8 cellular contexts compared by ENCODE assay signal in the genomic region with DNA sequence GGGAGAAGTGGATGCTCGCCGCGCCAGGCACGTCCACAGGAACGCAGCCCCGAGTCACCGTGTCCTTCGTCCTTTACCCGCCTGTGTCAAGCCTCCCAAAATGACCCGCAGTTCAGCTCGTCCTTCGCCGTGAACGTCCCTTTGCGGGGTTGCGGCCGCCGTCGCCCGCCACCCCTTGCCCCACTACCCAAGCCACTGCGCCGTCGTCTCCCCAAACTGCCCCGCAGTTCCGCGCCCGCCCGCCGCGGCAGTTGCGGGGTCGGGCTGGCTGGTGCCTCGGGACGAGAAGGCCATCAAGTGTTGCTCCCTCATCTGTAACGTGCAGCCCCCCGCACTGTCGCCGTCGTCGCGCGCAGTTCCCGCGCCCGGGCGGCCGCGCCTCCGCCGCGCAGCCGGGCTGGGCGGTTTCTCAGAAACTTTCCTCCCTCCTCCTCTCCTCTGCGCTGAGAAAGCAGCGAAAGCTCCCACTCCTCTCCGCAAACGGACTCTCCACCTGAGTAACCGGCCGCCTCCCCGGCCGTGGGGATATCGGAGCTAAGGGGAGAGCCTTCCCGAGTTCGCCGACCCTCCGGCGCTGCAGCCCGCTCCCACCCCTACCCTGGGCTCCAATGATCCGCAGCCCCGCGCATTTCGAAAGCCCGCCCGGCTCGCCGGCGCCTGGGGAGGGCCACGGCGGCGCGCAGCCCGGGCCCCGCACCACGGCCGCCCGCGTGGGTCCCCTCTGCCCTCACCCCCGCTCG. TPM values are rescaled to one million over a fixed set of nuclear protein-coding genes. Genes with fewer than 3 reads are reported as not detected.
A peak's percentile ranks its signal among the peaks of the same experiment; 100 is the strongest.
DNase-seq lines count a peak whose midpoint lies in the region; ATAC-seq and TF ChIP-seq lines count a peak whose summit lies in the region.

No MANE protein-coding gene starts in this region.

- peak overlapping the region; percentile 93 for H3K4me3 Mint-ChIP-seq in activated CD4-positive, alpha-beta T cell treated with anti-CD3 and anti-CD28 coated beads for 36 hours

- H3K27me3 Mint-ChIP-seq in activated CD4-positive, alpha-beta T cell treated with anti-CD3 and anti-CD28 coated beads for 36 hours, result no peaks in the 10 kb centered on the region

- H3K4me3 ChIP-seq in BJ (ENCODE audit: low read depth, low read length), result peak overlapping the region; percentile 89
- peak overlapping the region; percentile 87 for H3K4me3 ChIP-seq in suprapubic skin

- TF ChIP-seq CTCF in BJ (IDR thresholded peaks at IDR 0.05; ENCODE audit: insufficient read depth, low read depth, low read length), result no peak
- no peak for TF ChIP-seq CTCF in suprapubic skin (IDR thresholded peaks at IDR 0.05)

- peaks cover 65% of the 10 kb centered on the region for H3K36me3 Mint-ChIP-seq in activated CD4-positive, alpha-beta T cell treated with anti-CD3 and anti-CD28 coated beads for 36 hours (ENCODE audit: low read depth)

- peak overlapping the region; percentile 94 for H3K27ac Mint-ChIP-seq in activated CD4-positive, alpha-beta T cell treated with anti-CD3 and anti-CD28 coated beads for 36 hours

- peaks cover 65% of the 10 kb centered on the region for H3K4me1 ChIP-seq in suprapubic skin

- H3K9me3 ChIP-seq in suprapubic skin, result no peaks in the 10 kb centered on the region

- H3K36me3 ChIP-seq in BJ (ENCODE audit: control insufficient read depth, insufficient read depth, low read length), result no peaks in the 10 kb centered on the region; the same call in none of the 2 replicates
- peaks cover 5% of the 10 kb centered on the region for H3K36me3 ChIP-seq in suprapubic skin

- TF ChIP-seq EP300 in suprapubic skin (IDR thresholded peaks at IDR 0.05), result no peak

- peak overlapping the region; percentile 98 for H3K27ac ChIP-seq in suprapubic skin

- POLR2A ChIA-PET in BJ (lab: Charles Lee), result interaction anchor here (0.7 kb wide), 1 partner anchor 11 kb away, joined by 3 read pairs; no protein-coding TSS in a partner anchor
- POLR2A ChIA-PET in activated CD4-positive, alpha-beta T cell treated with anti-CD3 and anti-CD28 coated beads for 36 hours (lab: Charles Lee), result interaction anchor here (0.6 to 3.1 kb wide), 4 partner anchors 13 to 349 kb away, joined by 4 to 26 read pairs (median 5); partner anchors contain the start of gene GPR19

- no peak for DNase-seq in BJ (ENCODE audit: low read depth)
- peak; percentile 21 for DNase-seq in HT1080 (ENCODE audit: low read depth)
- DNase-seq in activated CD4-positive, alpha-beta T cell treated with anti-CD3 and anti-CD28 coated beads for 36 hours, result peak; percentile 56
- peak; percentile 16 for DNase-seq in effector CD4-positive, alpha-beta T cell
- peak; percentile 91 for DNase-seq in mesenteric fat pad (ENCODE audit: low spot score)
- DNase-seq in suprapubic skin (ENCODE audit: low spot score in 2 of 2), result no peak
- no peak for DNase-seq in GM19240 (ENCODE audit: insufficient read length, low spot score)
- DNase-seq in 8988T, result no peak

- ATAC-seq in activated CD4-positive, alpha-beta T cell treated with anti-CD3 and anti-CD28 coated beads for 36 hours, result no peak

- intact Hi-C loops in activated CD4-positive, alpha-beta T cell treated with anti-CD3 and anti-CD28 coated beads for 36 hours (cut with DNase I, micrococcal nuclease), result loop anchor here (2.0 to 5.0 kb wide), 5 partner anchors 111 to 1663 kb away; partner anchors contain the start of genes DUSP16 (in 1 of the 2) and HEBP1 (in 1 of the 2)

- WGBS in suprapubic skin, result under 1% methylated on average over 46 of the region's 89 CpGs

- H3K9me3 Mint-ChIP-seq in activated CD4-positive, alpha-beta T cell treated with anti-CD3 and anti-CD28 coated beads for 36 hours (ENCODE audit: low read depth), result no peaks in the 10 kb centered on the region

- H3K27me3 ChIP-seq in BJ (ENCODE audit: control insufficient read depth, insufficient read depth, low read length) (no peaks in the 10 kb centered on the region), suprapubic skin (no peaks in the 10 kb centered on the region)

- CTCF ChIA-PET in BJ (lab: Yijun Ruan, JAX), result interaction anchor here (1.7 kb wide), 1 partner anchor 13 kb away, joined by 6 read pairs; no protein-coding TSS in a partner anchor
- CTCF ChIA-PET in activated CD4-positive, alpha-beta T cell treated with anti-CD3 and anti-CD28 coated beads for 36 hours (lab: Charles Lee), result interaction anchor here (0.6 to 6.1 kb wide), 3 partner anchors 8 to 367 kb away, joined by 3 to 53 read pairs (median 12); partner anchors contain the start of genes BORCS5 and CDKN1B

- no peak for TF ChIP-seq POLR2A in suprapubic skin (IDR thresholded peaks at IDR 0.05)

- H3K4me1 Mint-ChIP-seq in activated CD4-positive, alpha-beta T cell treated with anti-CD3 and anti-CD28 coated beads for 36 hours, result peaks cover 44% of the 10 kb centered on the region

RNA-seq across cellular contexts. Expression of gene CDKN1B, which starts 6.7 kb away (rescaled TPM):
- 19.7 and 21.7 TPM in 2 replicates for polyA plus RNA-seq in BJ (2011; rRNA removed)
- polyA minus RNA-seq in BJ (2011; rRNA and poly(A)+ RNA removed), result 11.6 and 17.5 TPM in 2 replicates
- 18.9 and 24.0 TPM in 2 replicates for total RNA-seq in HT1080 (2014; rRNA removed; shearing (Covaris generic))
- polyA plus RNA-seq in HT1080 (2015; cell fraction: cytosol; rRNA removed), result 16.8 and 18.8 TPM in 2 replicates
- 24.8 and 27.6 TPM in 2 replicates for polyA plus RNA-seq in HT1080 (2015; cell fraction: nucleus; rRNA removed)
- total RNA-seq in activated CD4-positive, alpha-beta T cell treated with anti-CD3 and anti-CD28 coated beads for 36 hours, result 10 to 100 TPM; 34.2 to 37.0 TPM
- total RNA-seq in mesenteric fat pad (28.9 TPM), suprapubic skin (10 to 100 TPM; 37.8 to 71.9 (median 46.9) TPM)

RNA-seq across cellular contexts. Expression of gene GPR19, which starts 27.9 kb away (rescaled TPM):
- 0.42 and 0.60 TPM in 2 replicates for polyA plus RNA-seq in BJ (2011; rRNA removed)
- 0.21 and 0.57 TPM in 2 replicates for polyA minus RNA-seq in BJ (2011; rRNA and poly(A)+ RNA removed)
- total RNA-seq in HT1080 (2014; rRNA removed; shearing (Covaris generic)), result 0.37 and 0.73 TPM in 2 replicates
- 0.41 and 0.94 TPM in 2 replicates for polyA plus RNA-seq in HT1080 (2015; cell fraction: cytosol; rRNA removed)
- polyA plus RNA-seq in HT1080 (2015; cell fraction: nucleus; rRNA removed), result 1.2 and 3.3 TPM in 2 replicates
- 10 to 100 TPM; 19.4 to 19.8 TPM for total RNA-seq in activated CD4-positive, alpha-beta T cell treated with anti-CD3 and anti-CD28 coated beads for 36 hours
- total RNA-seq in mesenteric fat pad (not detected), suprapubic skin (under 1 TPM in 1 of 4 donors, not detected in 3; 0.42 TPM)

Comparison
In these comparisons a context has a peak if more than half of its experiments do, and no peak if none do; other contexts are left out.
1. DNase-seq: peak in HT1080 (single experiment), activated CD4-positive, alpha-beta T cell treated with anti-CD3 and anti-CD28 coated beads for 36 hours (single experiment), effector CD4-positive, alpha-beta T cell (single experiment) and mesenteric fat pad (single experiment); none in BJ (single experiment), suprapubic skin (0 of 2), GM19240 (single experiment) and 8988T (single experiment).
2. RNA of gene GPR19, which starts 27.9 kb away (total RNA-seq): 19.4 to 19.8 TPM in activated CD4-positive, alpha-beta T cell treated with anti-CD3 and anti-CD28 coated beads for 36 hours; 0.37 to 0.73 TPM in HT1080, 0.42 TPM in suprapubic skin and not detected in mesenteric fat pad (single experiment); every median in the first group is over 10 times any median in the second.